ENCODE assay signal across 18 cellular contexts in the genomic region with DNA sequence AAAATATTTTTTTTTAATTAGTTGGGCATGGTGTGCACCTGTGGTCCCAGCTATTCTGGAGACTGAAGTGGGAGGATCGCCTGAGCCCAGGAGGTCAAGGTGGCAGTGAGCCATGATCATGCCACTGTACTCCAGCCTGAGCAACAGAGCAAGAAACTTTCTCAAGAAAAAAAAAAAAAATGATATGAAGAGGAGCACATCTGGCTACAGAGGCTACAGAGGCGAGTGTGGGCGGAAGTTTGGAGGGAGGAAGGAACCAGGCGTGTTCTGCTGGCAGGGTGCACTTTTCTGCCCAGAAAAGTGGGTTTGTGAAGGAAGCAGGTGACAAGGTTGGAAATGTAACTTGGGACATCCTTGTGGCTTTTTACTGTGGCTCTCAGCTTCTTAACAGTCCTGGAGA.
DNase-seq lines count a peak whose midpoint lies in the region; ATAC-seq, FAIRE-seq and TF ChIP-seq lines count a peak whose summit lies in the region.
"Had no signal": no experiment of that assay in that cellular context is flagged by ENCODE, and none has a peak within 500 bp of the region (broad histone marks: within the 10 kb centered on the region; RNA-seq: fewer than 3 reads in every experiment).

No MANE protein-coding gene starts in this region.

- H3K9me3 ChIP-seq in HUES64 (ENCODE audit: insufficient read depth, low read depth, low read length) (no peaks in the 10 kb centered on the region), GM12878 (replicated peaks; ENCODE audit: control insufficient read depth, insufficient read depth, low read length) (no peaks in the 10 kb centered on the region), sigmoid colon (no peaks in the 10 kb centered on the region)
- H3K9me3 ChIP-seq: adrenal gland, heart right ventricle, MG63, testis had no signal

- H3K79me2 ChIP-seq in GM12878 (ENCODE audit: control insufficient read depth, insufficient read depth, low read length) = no peaks in the 10 kb centered on the region

- TF ChIP-seq POLR2A in GM12878 (IDR thresholded peaks at IDR 0.05; ENCODE audit: low read depth, low read length) = no peak
- TF ChIP-seq POLR2A in sigmoid colon (IDR thresholded peaks at IDR 0.05) = no peak

- WGBS in HUES64 = 71% methylated on average over 4 of the region's 4 CpGs
- 45% methylated on average over 4 of the region's 4 CpGs for WGBS in GM12878 (ENCODE audit: insufficient coverage, insufficient replicate concordance, low lambda C conversion rate, missing lambda C conversion rate)
- WGBS in sigmoid colon, 2 donors = 50 to 81% methylated on average over 4 of the region's 4 CpGs

- no peak for TF ChIP-seq RAD21 in GM12878 (IDR thresholded peaks at IDR 0.05; ENCODE audit: insufficient read depth, low read depth, low read length)

- peaks cover 16% of the 10 kb centered on the region for H3K27me3 Mint-ChIP-seq in activated CD4-positive, alpha-beta T cell treated with anti-CD3 and anti-CD28 coated beads, Interleukin-2, amount 10 ng/mL, durations not matched to agents 24 days and 14 days

- TF ChIP-seq CTCF in GM12878 (IDR thresholded peaks at IDR 0.05 in 2 of 3, conservative IDR thresholded peaks at IDR 0.05 in 1 of 3; ENCODE audit: control insufficient read depth in 2 of 3, extremely low read depth in 1 of 3, insufficient read depth in 1 of 3, low read depth in 3 of 3, low read length in 3 of 3) = no peak
- no peak for TF ChIP-seq CTCF in sigmoid colon (IDR thresholded peaks at IDR 0.05)

- H3K9ac ChIP-seq in HUES64 (ENCODE audit: low read depth, low read length) (no peak overlapping the region), GM12878 (ENCODE audit: control insufficient read depth, insufficient read depth, low read length) (no peak overlapping the region)

- DNase-seq in activated CD4-positive, alpha-beta T cell treated with anti-CD3 and anti-CD28 coated beads, Interleukin-2, amount 10 ng/mL, durations not matched to agents 24 days and 14 days = no peak
- DNase-seq in activated CD4-positive, alpha-beta T cell treated with anti-CD3 and anti-CD28 coated beads for 4 hours = no peak
- DNase-seq in GM12878 (ENCODE audit: low read depth, low spot score) (no peak), sigmoid colon (peak; percentile 56), NCI-H748 treated with DMSO at 0.1 percent for 48 hours (lab: John Stamatoyannopoulos, UW) (no peak)
- no peak for DNase-seq in activated naive CD4-positive, alpha-beta T cell treated with anti-CD3 and anti-CD28 coated beads, Interleukin-2, amount 50 U/mL, for 72 hours (ENCODE audit: low spot score in 2 of 2)
- no peak for DNase-seq in activated naive CD4-positive, alpha-beta T cell (lab: John Stamatoyannopoulos, UW)
- DNase-seq: adrenal gland; DMS53; heart right ventricle; kidney; MG63; NCI-H2227 treated with DMSO at 0.1 percent for 48 hours; stimulated activated CD4-positive, alpha-beta T cell treated with anti-CD3 and anti-CD28 coated beads, Interleukin-4, amount 100 ng/mL, for 4 hours; testis had no signal

- H3K9me3 Mint-ChIP-seq in activated CD4-positive, alpha-beta T cell treated with anti-CD3 and anti-CD28 coated beads, Interleukin-2, amount 10 ng/mL, durations not matched to agents 24 days and 14 days = no peaks in the 10 kb centered on the region
- H3K9me3 Mint-ChIP-seq in activated naive CD4-positive, alpha-beta T cell treated with anti-CD3 and anti-CD28 coated beads, Interleukin-2, amount 50 U/mL, for 72 hours = no peaks in the 10 kb centered on the region

- BruUV-seq in GM12878 (replicated peaks; lab: Mats Ljungman, UMichigan) = no TSS peak

- POLR2A ChIA-PET in GM12878 (lab: Charles Lee) = interaction anchor here (0.7 kb wide), 1 partner anchor 96 kb away, joined by 3 read pairs; no protein-coding TSS in a partner anchor

- CTCF ChIA-PET in GM12878 (lab: Yijun Ruan, JAX) = no interaction called here

- H3K27ac Mint-ChIP-seq in activated CD4-positive, alpha-beta T cell treated with anti-CD3 and anti-CD28 coated beads, Interleukin-2, amount 10 ng/mL, durations not matched to agents 24 days and 14 days = peak overlapping the region; percentile 69
- peak overlapping the region in 1 of 2 donors; percentile 9 for H3K27ac Mint-ChIP-seq in activated naive CD4-positive, alpha-beta T cell treated with anti-CD3 and anti-CD28 coated beads, Interleukin-2, amount 50 U/mL, for 72 hours

- no peaks in the 10 kb centered on the region for H3K27me3 ChIP-seq in HUES64 (ENCODE audit: insufficient read depth, low read length)
- no peaks in the 10 kb centered on the region; a peak in 1 of 4 replicates for H3K27me3 ChIP-seq in GM12878 (replicated peaks in 1 of 2; ENCODE audit: control insufficient read depth in 2 of 2, insufficient read depth in 2 of 2, low read length in 1 of 2)
- H3K27me3 ChIP-seq in sigmoid colon = no peaks in the 10 kb centered on the region
- H3K27me3 ChIP-seq: adrenal gland, MG63, testis had no signal

- no peak overlapping the region for H3K4me3 Mint-ChIP-seq in activated CD4-positive, alpha-beta T cell treated with anti-CD3 and anti-CD28 coated beads, Interleukin-2, amount 10 ng/mL, durations not matched to agents 24 days and 14 days

- no peaks in the 10 kb centered on the region for H3K36me3 Mint-ChIP-seq in activated CD4-positive, alpha-beta T cell treated with anti-CD3 and anti-CD28 coated beads, Interleukin-2, amount 10 ng/mL, durations not matched to agents 24 days and 14 days (ENCODE audit: low read depth)
- H3K36me3 Mint-ChIP-seq in activated naive CD4-positive, alpha-beta T cell treated with anti-CD3 and anti-CD28 coated beads, Interleukin-2, amount 50 U/mL, for 72 hours = no peaks in the 10 kb centered on the region

- RAD21 ChIA-PET in GM12878 (lab: Charles Lee; ENCODE audit: unreplicated experiment) = no interaction called here

- H3K4me2 ChIP-seq in GM12878 (ENCODE audit: control insufficient read depth, insufficient read depth) = no peak overlapping the region

- H3K4me1 Mint-ChIP-seq in activated CD4-positive, alpha-beta T cell treated with anti-CD3 and anti-CD28 coated beads, Interleukin-2, amount 10 ng/mL, durations not matched to agents 24 days and 14 days = peaks cover 7% of the 10 kb centered on the region

- no peak for ATAC-seq in GM12878
- no peak for ATAC-seq in activated naive CD4-positive, alpha-beta T cell treated with anti-CD3 and anti-CD28 coated beads, Interleukin-2, amount 50 U/mL, for 72 hours
- ATAC-seq: heart right ventricle had no signal

- peak overlapping the region; percentile 59 for H2AFZ ChIP-seq in GM12878 (ENCODE audit: control insufficient read depth, low read depth, low read length)

- no peak for TF ChIP-seq EP300 in GM12878 (IDR thresholded peaks at IDR 0.05; ENCODE audit: borderline replicate concordance in 1 of 2, control insufficient read depth in 1 of 2, low read depth in 2 of 2, low read length in 2 of 2)
- TF ChIP-seq EP300 in sigmoid colon (IDR thresholded peaks at IDR 0.05) = no peak

- no peak overlapping the region for H3K4me3 ChIP-seq in HUES64 (ENCODE audit: low read length)
- H3K4me3 ChIP-seq in GM12878 = no peak overlapping the region
- no peak overlapping the region for H3K4me3 ChIP-seq in sigmoid colon
- H3K4me3 ChIP-seq: adrenal gland, heart right ventricle, MG63 had no signal

- intact Hi-C loops in activated CD4-positive, alpha-beta T cell treated with anti-CD3 and anti-CD28 coated beads, Interleukin-2, amount 10 ng/mL, durations not matched to agents 24 days and 14 days (cut with micrococcal nuclease) = no loop called here
- intact Hi-C loops in GM12878 (cut with micrococcal nuclease; ENCODE audit: unreplicated experiment) = no loop called here
- intact Hi-C loops in sigmoid colon (cut with DNase I) = loop anchor here (5.0 kb wide), 1 partner anchor 65 kb away; no protein-coding TSS in a partner anchor

- H3K36me3 ChIP-seq in HUES64 (ENCODE audit: insufficient read depth, low read length) (no peaks in the 10 kb centered on the region), GM12878 (ENCODE audit: control insufficient read depth in 2 of 2, insufficient read depth in 2 of 2, low read length in 1 of 2) (no peaks in the 10 kb centered on the region), sigmoid colon (no peaks in the 10 kb centered on the region)
- H3K36me3 ChIP-seq: adrenal gland, heart right ventricle, MG63 had no signal

- SMC1A ChIA-PET in GM12878 (lab: Charles Lee; ENCODE audit: uncharacterized antibody, unreplicated experiment) = no interaction called here

- FAIRE-seq in GM12878 (lab: Jason Lieb, UNC) = peak; percentile 35
- FAIRE-seq: A204.1, kidney had no signal

- H3K4me1 ChIP-seq in HUES64 (ENCODE audit: insufficient read depth, low read length) = peaks cover 63% of the 10 kb centered on the region
- H3K4me1 ChIP-seq in GM12878 (ENCODE audit: control insufficient read depth, insufficient read depth, low read length) = peaks cover 8% of the 10 kb centered on the region; the same call in 1 of the 2 replicates
- peaks cover 3 to 45% (median 34%) of the 10 kb centered on the region in 4 donors for H3K4me1 ChIP-seq in sigmoid colon

- H3K27ac ChIP-seq in HUES64 (ENCODE audit: low read depth, low read length) (peak overlapping the region; percentile 68; the same call in 1 of the 2 replicates), GM12878 (ENCODE audit: control insufficient read depth, insufficient read depth) (no peak overlapping the region), sigmoid colon (no peak overlapping the region)
- H3K27ac ChIP-seq: adrenal gland, C4-2B, heart right ventricle, testis had no signal

- in situ Hi-C loops in GM12878 (cut with MboI) = no loop called here

- H4K20me1 ChIP-seq in GM12878 (ENCODE audit: control insufficient read depth, insufficient read depth) = no peaks in the 10 kb centered on the region
